ENCODE assay signal across 29 cellular contexts in the genomic region with DNA sequence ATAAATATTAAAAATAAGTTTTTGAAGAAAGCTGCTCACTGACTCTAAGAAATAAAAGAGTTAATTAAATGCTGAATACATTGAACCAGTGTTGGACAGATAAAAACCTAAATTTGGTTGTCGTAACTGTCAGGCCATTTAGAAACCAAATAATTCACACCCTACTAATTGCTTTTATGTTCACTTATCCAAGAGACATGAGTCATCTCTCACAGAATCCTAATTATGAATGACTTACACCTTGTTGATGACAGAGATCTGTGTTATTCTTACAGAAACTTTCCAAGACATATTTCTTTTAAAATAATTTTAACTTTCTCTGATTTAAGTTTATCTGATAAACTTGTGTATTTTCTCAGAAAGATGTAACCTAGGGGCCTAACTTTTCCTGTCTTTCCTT.
"Had no signal": no experiment of that assay in that cellular context is flagged by ENCODE, and none has a peak within 500 bp of the region (broad histone marks: within the 10 kb centered on the region; RNA-seq: fewer than 3 reads in every experiment).

No MANE protein-coding gene starts in this region.

- H3K4me1 ChIP-seq: adrenal gland, breast epithelium, Peyer's patch, SJCRH30 had no signal

- H3K27ac ChIP-seq: adrenal gland, breast epithelium, KMS-11, RWPE1, SJCRH30, VCaP had no signal

- H3K36me3 ChIP-seq: adrenal gland, breast epithelium, Peyer's patch, SJCRH30 had no signal

- H3K9ac ChIP-seq: KMS-11 had no signal

- FAIRE-seq: TTC549 had no signal

- DNase-seq: activated CD4-positive, alpha-beta memory T cell treated with anti-CD3 and anti-CD28 coated beads for 36 hours; activated CD4-positive, alpha-beta T cell treated with anti-CD3 and anti-CD28 coated beads, Interleukin-2, amount 10 ng/mL, durations not matched to agents 7 days and 5 days; activated CD4-positive, CD25-positive, alpha-beta regulatory T cell; activated CD8-positive, alpha-beta memory T cell treated with anti-CD3 and anti-CD28 coated beads, Interleukin-2, amount 50 U/mL, for 4 hours; activated naive CD4-positive, alpha-beta T cell treated with anti-CD3 and anti-CD28 coated beads, Interleukin-2, amount 50 U/mL, for 16 hours; activated naive CD8-positive, alpha-beta T cell treated with anti-CD3 and anti-CD28 coated beads, Interleukin-2, amount 10 ng/mL, durations not matched to agents 7 days and 5 days; activated T-cell treated with anti-CD3 and anti-CD28 coated beads, Interleukin-2, amount 50 U/mL, for 1 hour; adrenal gland; aorta; central memory CD4-positive, alpha-beta T cell; NCI-H1092; NCI-H1930; NCI-H2171; NCI-H2227 treated with DMSO at 0.1 percent for 48 hours; NCI-H446 treated with DMSO at 0.1 percent for 48 hours; NCI-H524 treated with DMSO at 0.1 percent for 48 hours; NK-92 treated with Interleukin-12 subunit alpha and Interleukin-12 subunit beta, amount 100 ng/mL, for 24 hours; OCI-M1; Peyer's patch; Right ventricle myocardium superior; SJCRH30; T-cell; T-helper 2 cell; T1000 had no signal

- H3K4me3 ChIP-seq: adrenal gland, breast epithelium, Peyer's patch, SJCRH30 had no signal

- ATAC-seq: T-cell had no signal

- H3K27me3 ChIP-seq: adrenal gland, breast epithelium, Peyer's patch, SJCRH30 had no signal

- H3K9me3 ChIP-seq: adrenal gland, breast epithelium, Peyer's patch, SJCRH30 had no signal
